Comparison of ENCODE assay signal across 16 cellular contexts in genomic region chr22:49507607-49508292, GRCh38.
DNase-seq lines count a peak whose midpoint lies in the region; TF ChIP-seq lines count a peak whose summit lies in the region.
"Had no signal": no experiment of that assay in that cellular context is flagged by ENCODE, and none has a peak within 500 bp of the region (broad histone marks: within the 10 kb centered on the region; RNA-seq: fewer than 3 reads in every experiment).

No MANE protein-coding gene starts in this region.

- no peaks in the 10 kb centered on the region for H3K36me3 ChIP-seq in esophagus squamous epithelium
- no peaks in the 10 kb centered on the region for H3K36me3 ChIP-seq in sigmoid colon
- H3K36me3 ChIP-seq: BLaER1 had no signal

- peaks cover 16% of the 10 kb centered on the region for H3K9me3 Mint-ChIP-seq in activated CD4-positive, alpha-beta memory T cell treated with anti-CD3 and anti-CD28 coated beads for 36 hours
- peaks cover 29% of the 10 kb centered on the region for H3K9me3 Mint-ChIP-seq in activated CD4-positive, alpha-beta memory T cell treated with anti-CD3 and anti-CD28 coated beads, Interleukin-2, amount 10 ng/mL, durations not matched to agents 7 days and 5 days

- peaks cover 12% of the 10 kb centered on the region for H3K4me1 Mint-ChIP-seq in activated CD4-positive, alpha-beta memory T cell treated with anti-CD3 and anti-CD28 coated beads for 36 hours (ENCODE audit: low read depth)
- H3K4me1 Mint-ChIP-seq in activated CD4-positive, alpha-beta memory T cell treated with anti-CD3 and anti-CD28 coated beads, Interleukin-2, amount 10 ng/mL, durations not matched to agents 7 days and 5 days: peaks cover 17% of the 10 kb centered on the region

- peaks cover 0 to 11% (median 0%) of the 10 kb centered on the region in 3 donors for H3K9me3 ChIP-seq in esophagus squamous epithelium
- H3K9me3 ChIP-seq in sigmoid colon: peaks cover 0 to 8% (median 4%) of the 10 kb centered on the region in 4 donors

- H3K4me3 ChIP-seq in esophagus squamous epithelium (no peak overlapping the region), sigmoid colon (no peak overlapping the region)
- H3K4me3 ChIP-seq: BLaER1 had no signal

- POLR2A ChIA-PET in activated CD4-positive, alpha-beta memory T cell treated with anti-CD3 and anti-CD28 coated beads for 36 hours (lab: Charles Lee): no interaction called here
- POLR2A ChIA-PET in activated CD4-positive, alpha-beta memory T cell treated with anti-CD3 and anti-CD28 coated beads, Interleukin-2, amount 10 ng/mL, durations not matched to agents 7 days and 5 days (lab: Charles Lee): no interaction called here

- H3K27me3 Mint-ChIP-seq in activated CD4-positive, alpha-beta memory T cell treated with anti-CD3 and anti-CD28 coated beads for 36 hours: no peaks in the 10 kb centered on the region
- H3K27me3 Mint-ChIP-seq in activated CD4-positive, alpha-beta memory T cell treated with anti-CD3 and anti-CD28 coated beads, Interleukin-2, amount 10 ng/mL, durations not matched to agents 7 days and 5 days: no peaks in the 10 kb centered on the region
- H3K27me3 Mint-ChIP-seq: CD4-positive, alpha-beta memory T cell had no signal

- TF ChIP-seq EP300 in sigmoid colon (IDR thresholded peaks at IDR 0.05): no peak

- H3K4me3 Mint-ChIP-seq in activated CD4-positive, alpha-beta memory T cell treated with anti-CD3 and anti-CD28 coated beads for 36 hours: no peak overlapping the region
- H3K4me3 Mint-ChIP-seq in activated CD4-positive, alpha-beta memory T cell treated with anti-CD3 and anti-CD28 coated beads, Interleukin-2, amount 10 ng/mL, durations not matched to agents 7 days and 5 days: no peak overlapping the region
- H3K4me3 Mint-ChIP-seq: CD14-positive monocyte; CD4-positive, alpha-beta memory T cell; H9 had no signal

- CTCF ChIA-PET in activated CD4-positive, alpha-beta memory T cell treated with anti-CD3 and anti-CD28 coated beads for 36 hours (lab: Charles Lee): no interaction called here
- CTCF ChIA-PET in activated CD4-positive, alpha-beta memory T cell treated with anti-CD3 and anti-CD28 coated beads, Interleukin-2, amount 10 ng/mL, durations not matched to agents 7 days and 5 days (lab: Charles Lee): no interaction called here

- no peak for TF ChIP-seq POLR2A in esophagus squamous epithelium (IDR thresholded peaks at IDR 0.05)
- no peak for TF ChIP-seq POLR2A in sigmoid colon (IDR thresholded peaks at IDR 0.05)

- TF ChIP-seq CTCF in esophagus squamous epithelium (IDR thresholded peaks at IDR 0.05): no peak
- TF ChIP-seq CTCF in sigmoid colon (IDR thresholded peaks at IDR 0.05): no peak

- intact Hi-C loops in activated CD4-positive, alpha-beta memory T cell treated with anti-CD3 and anti-CD28 coated beads for 36 hours (cut with micrococcal nuclease): no loop called here
- intact Hi-C loops in esophagus squamous epithelium (cut with DNase I): no loop called here
- intact Hi-C loops in sigmoid colon (cut with DNase I): no loop called here

- peaks cover 15% of the 10 kb centered on the region for H3K36me3 Mint-ChIP-seq in activated CD4-positive, alpha-beta memory T cell treated with anti-CD3 and anti-CD28 coated beads for 36 hours
- H3K36me3 Mint-ChIP-seq in activated CD4-positive, alpha-beta memory T cell treated with anti-CD3 and anti-CD28 coated beads, Interleukin-2, amount 10 ng/mL, durations not matched to agents 7 days and 5 days (ENCODE audit: low read depth): peaks cover 10% of the 10 kb centered on the region

- in situ Hi-C loops in G401 (cut with HindIII; ENCODE audit: low sequenced_read_pairs): no loop called here

- H3K4me1 ChIP-seq in esophagus squamous epithelium: no peaks in the 10 kb centered on the region
- no peaks in the 10 kb centered on the region for H3K4me1 ChIP-seq in sigmoid colon

- H3K27ac Mint-ChIP-seq in activated CD4-positive, alpha-beta memory T cell treated with anti-CD3 and anti-CD28 coated beads for 36 hours: no peak overlapping the region
- H3K27ac Mint-ChIP-seq in activated CD4-positive, alpha-beta memory T cell treated with anti-CD3 and anti-CD28 coated beads, Interleukin-2, amount 10 ng/mL, durations not matched to agents 7 days and 5 days: no peak overlapping the region
- H3K27ac Mint-ChIP-seq: CD4-positive, alpha-beta memory T cell; H9 had no signal

- peak; percentile 2 for DNase-seq in activated CD4-positive, alpha-beta memory T cell treated with anti-CD3 and anti-CD28 coated beads for 36 hours
- no peak for DNase-seq in activated CD4-positive, alpha-beta memory T cell treated with anti-CD3 and anti-CD28 coated beads, Interleukin-2, amount 10 ng/mL, durations not matched to agents 7 days and 5 days
- DNase-seq in G401 (ENCODE audit: low spot score) (peak; percentile 80), cerebellum (ENCODE audit: low spot score) (peak; percentile 69), mesenteric fat pad (ENCODE audit: low spot score) (peak; percentile 59), esophagus squamous epithelium (lab: John Stamatoyannopoulos, UW) (no peak), NCI-H510A (lab: John Stamatoyannopoulos, UW) (no peak), sigmoid colon (no peak)
- DNase-seq: 8988T; CD4-positive, alpha-beta memory T cell; DMS53; DND-41; EL; H9 had no signal

- peaks cover 0 to under 1% (median 0%) of the 10 kb centered on the region in 4 donors for H3K27me3 ChIP-seq in esophagus squamous epithelium
- peaks cover 0 to 6% (median 0%) of the 10 kb centered on the region in 3 donors for H3K27me3 ChIP-seq in sigmoid colon
- H3K27me3 ChIP-seq: BLaER1 had no signal

- H3K27ac ChIP-seq in esophagus squamous epithelium (no peak overlapping the region), sigmoid colon (no peak overlapping the region)
- H3K27ac ChIP-seq: BLaER1 had no signal

- WGBS in esophagus squamous epithelium, 2 donors: 87 to 93% methylated on average over 21 of the region's 22 CpGs
- 92 to 96% methylated on average over 22 of the region's 22 CpGs for WGBS in sigmoid colon, 2 donors

Comparison
In these comparisons a context has a peak if more than half of its experiments do, and no peak if none do; other contexts are left out.
1. DNase-seq: peak in activated CD4-positive, alpha-beta memory T cell treated with anti-CD3 and anti-CD28 coated beads for 36 hours (single experiment), G401 (single experiment), cerebellum (single experiment) and mesenteric fat pad (single experiment); none in activated CD4-positive, alpha-beta memory T cell treated with anti-CD3 and anti-CD28 coated beads, Interleukin-2, amount 10 ng/mL, durations not matched to agents 7 days and 5 days (single experiment), esophagus squamous epithelium (single experiment), NCI-H510A (single experiment) and sigmoid colon (single experiment).